ENCODE assay signal across 1 cellular context in the genomic region with DNA sequence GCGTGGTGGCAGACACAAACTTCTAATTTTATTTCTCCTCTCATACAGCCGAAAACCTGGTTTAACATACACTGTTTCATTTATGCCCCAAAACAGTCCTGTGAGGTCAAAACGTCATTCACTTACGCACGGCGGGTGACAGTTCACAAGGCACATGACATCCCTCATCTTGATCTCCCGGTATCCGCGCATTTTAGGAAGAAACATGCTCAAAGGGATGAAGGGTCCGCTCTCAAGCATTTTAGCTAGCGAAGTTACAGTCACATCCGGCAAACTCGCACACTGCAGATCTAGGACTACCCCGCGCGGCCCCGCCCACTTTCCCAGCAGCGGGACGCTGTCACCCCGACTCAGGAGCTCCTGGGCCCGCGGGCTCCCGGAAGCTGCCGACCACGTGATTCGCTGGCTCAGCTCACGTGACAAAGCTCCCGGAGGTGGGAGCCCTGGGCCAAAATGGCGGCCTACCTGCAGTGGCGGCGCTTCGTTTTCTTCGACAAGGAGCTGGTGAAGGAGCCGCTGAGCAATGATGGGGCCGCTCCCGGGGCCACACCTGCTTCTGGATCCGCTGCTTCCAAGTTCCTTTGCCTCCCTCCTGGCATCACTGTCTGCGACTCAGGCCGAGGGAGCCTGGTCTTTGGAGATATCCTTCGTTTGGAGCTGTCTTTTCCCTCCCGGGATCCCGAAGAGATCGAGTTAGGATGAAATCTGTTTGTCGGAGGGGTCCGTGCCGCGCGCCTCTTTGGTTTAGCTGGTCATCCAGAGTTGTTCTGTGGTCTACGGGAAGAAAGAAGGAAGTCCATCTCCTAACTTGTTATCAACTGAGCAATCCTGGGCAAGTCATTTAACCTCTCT.
TF ChIP-seq lines count a peak whose summit lies in the region.

A gene (plus strand): TSS at position 448 of the 852 bp plus-strand sequence. CDS start 6 bp downstream, at position 454.

TF ChIP-seq in HepG2, 621 proteins besides CTCF, POLR2A, EP300 and RAD21 (continued from another document and continues in another):
- TF ChIP-seq, protein P1, sequence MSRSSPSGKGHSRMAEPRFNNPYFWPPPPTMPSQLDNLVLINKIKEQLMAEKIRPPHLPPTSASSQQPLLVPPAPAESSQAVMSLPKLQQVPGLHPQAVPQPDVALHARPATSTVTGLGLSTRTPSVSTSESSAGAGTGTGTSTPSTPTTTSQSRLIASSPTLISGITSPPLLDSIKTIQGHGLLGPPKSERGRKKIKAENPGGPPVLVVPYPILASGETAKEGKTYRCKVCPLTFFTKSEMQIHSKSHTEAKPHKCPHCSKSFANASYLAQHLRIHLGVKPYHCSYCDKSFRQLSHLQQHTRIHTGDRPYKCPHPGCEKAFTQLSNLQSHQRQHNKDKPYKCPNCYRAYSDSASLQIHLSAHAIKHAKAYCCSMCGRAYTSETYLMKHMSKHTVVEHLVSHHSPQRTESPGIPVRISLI (CRISPR knock-in tag; IDR thresholded peaks at IDR 0.05; ENCODE audit: borderline replicate concordance) = no peak
- TF ChIP-seq MYNN (CRISPR knock-in tag; IDR thresholded peaks at IDR 0.05; ENCODE audit: low read depth) = 0 out of 2 replicates have a peak, but pooled peaks have one; percentile 49
- no peak for TF ChIP-seq ZNF557 (CRISPR knock-in tag; IDR thresholded peaks at IDR 0.05)
- TF ChIP-seq ZNF567 (CRISPR knock-in tag; IDR thresholded peaks at IDR 0.05; ENCODE audit: borderline replicate concordance) = 0 out of 2 replicates have a peak, but pooled peaks have one; percentile 54
- 0 out of 2 replicates have a peak, but pooled peaks have one; percentile 40 for TF ChIP-seq SIX1 (CRISPR knock-in tag; IDR thresholded peaks at IDR 0.05; ENCODE audit: borderline replicate concordance)
- TF ChIP-seq ZNF460 (CRISPR knock-in tag; IDR thresholded peaks at IDR 0.05; ENCODE audit: borderline replicate concordance) = no peak
- TF ChIP-seq PCBP1 (IDR thresholded peaks at IDR 0.05; ENCODE audit: borderline replicate concordance, low read depth, low read length) = no peak
- TF ChIP-seq, protein P2, sequence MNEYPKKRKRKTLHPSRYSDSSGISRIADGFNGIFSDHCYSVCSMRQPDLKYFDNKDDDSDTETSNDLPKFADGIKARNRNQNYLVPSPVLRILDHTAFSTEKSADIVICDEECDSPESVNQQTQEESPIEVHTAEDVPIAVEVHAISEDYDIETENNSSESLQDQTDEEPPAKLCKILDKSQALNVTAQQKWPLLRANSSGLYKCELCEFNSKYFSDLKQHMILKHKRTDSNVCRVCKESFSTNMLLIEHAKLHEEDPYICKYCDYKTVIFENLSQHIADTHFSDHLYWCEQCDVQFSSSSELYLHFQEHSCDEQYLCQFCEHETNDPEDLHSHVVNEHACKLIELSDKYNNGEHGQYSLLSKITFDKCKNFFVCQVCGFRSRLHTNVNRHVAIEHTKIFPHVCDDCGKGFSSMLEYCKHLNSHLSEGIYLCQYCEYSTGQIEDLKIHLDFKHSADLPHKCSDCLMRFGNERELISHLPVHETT (CRISPR knock-in tag; conservative IDR thresholded peaks at IDR 0.05) = peak; percentile 74; the same call in 1 of the 2 replicates
- TF ChIP-seq ZFX (CRISPR knock-in tag; IDR thresholded peaks at IDR 0.05; ENCODE audit: low read depth) = peak; percentile 69; the same call in 1 of the 2 replicates
- TF ChIP-seq REL (CRISPR knock-in tag; conservative IDR thresholded peaks at IDR 0.05) = no peak
- TF ChIP-seq, protein P3, sequence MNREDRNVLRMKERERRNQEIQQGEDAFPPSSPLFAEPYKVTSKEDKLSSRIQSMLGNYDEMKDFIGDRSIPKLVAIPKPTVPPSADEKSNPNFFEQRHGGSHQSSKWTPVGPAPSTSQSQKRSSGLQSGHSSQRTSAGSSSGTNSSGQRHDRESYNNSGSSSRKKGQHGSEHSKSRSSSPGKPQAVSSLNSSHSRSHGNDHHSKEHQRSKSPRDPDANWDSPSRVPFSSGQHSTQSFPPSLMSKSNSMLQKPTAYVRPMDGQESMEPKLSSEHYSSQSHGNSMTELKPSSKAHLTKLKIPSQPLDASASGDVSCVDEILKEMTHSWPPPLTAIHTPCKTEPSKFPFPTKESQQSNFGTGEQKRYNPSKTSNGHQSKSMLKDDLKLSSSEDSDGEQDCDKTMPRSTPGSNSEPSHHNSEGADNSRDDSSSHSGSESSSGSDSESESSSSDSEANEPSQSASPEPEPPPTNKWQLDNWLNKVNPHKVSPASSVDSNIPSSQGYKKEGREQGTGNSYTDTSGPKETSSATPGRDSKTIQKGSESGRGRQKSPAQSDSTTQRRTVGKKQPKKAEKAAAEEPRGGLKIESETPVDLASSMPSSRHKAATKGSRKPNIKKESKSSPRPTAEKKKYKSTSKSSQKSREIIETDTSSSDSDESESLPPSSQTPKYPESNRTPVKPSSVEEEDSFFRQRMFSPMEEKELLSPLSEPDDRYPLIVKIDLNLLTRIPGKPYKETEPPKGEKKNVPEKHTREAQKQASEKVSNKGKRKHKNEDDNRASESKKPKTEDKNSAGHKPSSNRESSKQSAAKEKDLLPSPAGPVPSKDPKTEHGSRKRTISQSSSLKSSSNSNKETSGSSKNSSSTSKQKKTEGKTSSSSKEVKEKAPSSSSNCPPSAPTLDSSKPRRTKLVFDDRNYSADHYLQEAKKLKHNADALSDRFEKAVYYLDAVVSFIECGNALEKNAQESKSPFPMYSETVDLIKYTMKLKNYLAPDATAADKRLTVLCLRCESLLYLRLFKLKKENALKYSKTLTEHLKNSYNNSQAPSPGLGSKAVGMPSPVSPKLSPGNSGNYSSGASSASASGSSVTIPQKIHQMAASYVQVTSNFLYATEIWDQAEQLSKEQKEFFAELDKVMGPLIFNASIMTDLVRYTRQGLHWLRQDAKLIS (CRISPR knock-in tag; IDR thresholded peaks at IDR 0.05) = 0 out of 2 replicates have a peak, but pooled peaks have one; percentile 68
- TF ChIP-seq, protein P4, sequence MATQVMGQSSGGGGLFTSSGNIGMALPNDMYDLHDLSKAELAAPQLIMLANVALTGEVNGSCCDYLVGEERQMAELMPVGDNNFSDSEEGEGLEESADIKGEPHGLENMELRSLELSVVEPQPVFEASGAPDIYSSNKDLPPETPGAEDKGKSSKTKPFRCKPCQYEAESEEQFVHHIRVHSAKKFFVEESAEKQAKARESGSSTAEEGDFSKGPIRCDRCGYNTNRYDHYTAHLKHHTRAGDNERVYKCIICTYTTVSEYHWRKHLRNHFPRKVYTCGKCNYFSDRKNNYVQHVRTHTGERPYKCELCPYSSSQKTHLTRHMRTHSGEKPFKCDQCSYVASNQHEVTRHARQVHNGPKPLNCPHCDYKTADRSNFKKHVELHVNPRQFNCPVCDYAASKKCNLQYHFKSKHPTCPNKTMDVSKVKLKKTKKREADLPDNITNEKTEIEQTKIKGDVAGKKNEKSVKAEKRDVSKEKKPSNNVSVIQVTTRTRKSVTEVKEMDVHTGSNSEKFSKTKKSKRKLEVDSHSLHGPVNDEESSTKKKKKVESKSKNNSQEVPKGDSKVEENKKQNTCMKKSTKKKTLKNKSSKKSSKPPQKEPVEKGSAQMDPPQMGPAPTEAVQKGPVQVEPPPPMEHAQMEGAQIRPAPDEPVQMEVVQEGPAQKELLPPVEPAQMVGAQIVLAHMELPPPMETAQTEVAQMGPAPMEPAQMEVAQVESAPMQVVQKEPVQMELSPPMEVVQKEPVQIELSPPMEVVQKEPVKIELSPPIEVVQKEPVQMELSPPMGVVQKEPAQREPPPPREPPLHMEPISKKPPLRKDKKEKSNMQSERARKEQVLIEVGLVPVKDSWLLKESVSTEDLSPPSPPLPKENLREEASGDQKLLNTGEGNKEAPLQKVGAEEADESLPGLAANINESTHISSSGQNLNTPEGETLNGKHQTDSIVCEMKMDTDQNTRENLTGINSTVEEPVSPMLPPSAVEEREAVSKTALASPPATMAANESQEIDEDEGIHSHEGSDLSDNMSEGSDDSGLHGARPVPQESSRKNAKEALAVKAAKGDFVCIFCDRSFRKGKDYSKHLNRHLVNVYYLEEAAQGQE (IDR thresholded peaks at IDR 0.05; ENCODE audit: borderline replicate concordance in 1 of 2, low read depth in 1 of 2, low read length in 2 of 2) = 0 out of 4 replicates have a peak, but pooled peaks of 1 of the 2 experiments have one; percentile 47
- peak; percentile 24; the same call in 1 of the 2 replicates for TF ChIP-seq ZNF274 (CRISPR knock-in tag; IDR thresholded peaks at IDR 0.05)
- TF ChIP-seq ZNF713 (CRISPR knock-in tag; IDR thresholded peaks at IDR 0.05) = no peak
- TF ChIP-seq JUND (CRISPR knock-in tag; IDR thresholded peaks at IDR 0.05) = no peak
- no peak for TF ChIP-seq JUNB (CRISPR knock-in tag; IDR thresholded peaks at IDR 0.05; ENCODE audit: borderline replicate concordance)
- no peak for TF ChIP-seq SSRP1 (CRISPR knock-in tag; IDR thresholded peaks at IDR 0.05)
- peak; percentile 24; the same call in 1 of the 2 replicates for TF ChIP-seq ZNF317 (CRISPR knock-in tag; IDR thresholded peaks at IDR 0.05)
- TF ChIP-seq, protein P5, sequence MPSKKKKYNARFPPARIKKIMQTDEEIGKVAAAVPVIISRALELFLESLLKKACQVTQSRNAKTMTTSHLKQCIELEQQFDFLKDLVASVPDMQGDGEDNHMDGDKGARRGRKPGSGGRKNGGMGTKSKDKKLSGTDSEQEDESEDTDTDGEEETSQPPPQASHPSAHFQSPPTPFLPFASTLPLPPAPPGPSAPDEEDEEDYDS (CRISPR knock-in tag; IDR thresholded peaks at IDR 0.05) = peak; percentile 73
- TF ChIP-seq ZNF75D (CRISPR knock-in tag; IDR thresholded peaks at IDR 0.05; ENCODE audit: borderline replicate concordance) = no peak
- TF ChIP-seq, protein P6, sequence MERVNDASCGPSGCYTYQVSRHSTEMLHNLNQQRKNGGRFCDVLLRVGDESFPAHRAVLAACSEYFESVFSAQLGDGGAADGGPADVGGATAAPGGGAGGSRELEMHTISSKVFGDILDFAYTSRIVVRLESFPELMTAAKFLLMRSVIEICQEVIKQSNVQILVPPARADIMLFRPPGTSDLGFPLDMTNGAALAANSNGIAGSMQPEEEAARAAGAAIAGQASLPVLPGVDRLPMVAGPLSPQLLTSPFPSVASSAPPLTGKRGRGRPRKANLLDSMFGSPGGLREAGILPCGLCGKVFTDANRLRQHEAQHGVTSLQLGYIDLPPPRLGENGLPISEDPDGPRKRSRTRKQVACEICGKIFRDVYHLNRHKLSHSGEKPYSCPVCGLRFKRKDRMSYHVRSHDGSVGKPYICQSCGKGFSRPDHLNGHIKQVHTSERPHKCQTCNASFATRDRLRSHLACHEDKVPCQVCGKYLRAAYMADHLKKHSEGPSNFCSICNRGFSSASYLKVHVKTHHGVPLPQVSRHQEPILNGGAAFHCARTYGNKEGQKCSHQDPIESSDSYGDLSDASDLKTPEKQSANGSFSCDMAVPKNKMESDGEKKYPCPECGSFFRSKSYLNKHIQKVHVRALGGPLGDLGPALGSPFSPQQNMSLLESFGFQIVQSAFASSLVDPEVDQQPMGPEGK (CRISPR knock-in tag; IDR thresholded peaks at IDR 0.05) = peak; percentile 47
- TF ChIP-seq NFRKB (IDR thresholded peaks at IDR 0.05) = peak; percentile 52; the same call in 1 of the 2 replicates
- no peak for TF ChIP-seq MATR3 (CRISPR knock-in tag; IDR thresholded peaks at IDR 0.05)
- TF ChIP-seq, protein P7, sequence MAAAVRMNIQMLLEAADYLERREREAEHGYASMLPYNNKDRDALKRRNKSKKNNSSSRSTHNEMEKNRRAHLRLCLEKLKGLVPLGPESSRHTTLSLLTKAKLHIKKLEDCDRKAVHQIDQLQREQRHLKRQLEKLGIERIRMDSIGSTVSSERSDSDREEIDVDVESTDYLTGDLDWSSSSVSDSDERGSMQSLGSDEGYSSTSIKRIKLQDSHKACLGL (CRISPR knock-in tag; IDR thresholded peaks at IDR 0.05) = 0 out of 2 replicates have a peak, but pooled peaks have one; percentile 80
- peak; percentile 56; the same call in 1 of the 2 replicates for TF ChIP-seq ARNT2 (CRISPR knock-in tag; IDR thresholded peaks at IDR 0.05; ENCODE audit: low read depth)
- TF ChIP-seq RFX1 (IDR thresholded peaks at IDR 0.05) = no peak
- no peak for TF ChIP-seq ZNF776 (CRISPR knock-in tag; IDR thresholded peaks at IDR 0.05)
- TF ChIP-seq FOXK1 (CRISPR knock-in tag; IDR thresholded peaks at IDR 0.05; ENCODE audit: borderline replicate concordance, low read depth) = peak; percentile 79; the same call in 1 of the 2 replicates
- no peak for TF ChIP-seq ZNF547 (CRISPR knock-in tag; IDR thresholded peaks at IDR 0.05)
- TF ChIP-seq PRMT3 (CRISPR knock-in tag; IDR thresholded peaks at IDR 0.05; ENCODE audit: borderline replicate concordance, low read depth) = no peak
